Comparison of ENCODE assay signal across 8 cellular contexts in the genomic region with DNA sequence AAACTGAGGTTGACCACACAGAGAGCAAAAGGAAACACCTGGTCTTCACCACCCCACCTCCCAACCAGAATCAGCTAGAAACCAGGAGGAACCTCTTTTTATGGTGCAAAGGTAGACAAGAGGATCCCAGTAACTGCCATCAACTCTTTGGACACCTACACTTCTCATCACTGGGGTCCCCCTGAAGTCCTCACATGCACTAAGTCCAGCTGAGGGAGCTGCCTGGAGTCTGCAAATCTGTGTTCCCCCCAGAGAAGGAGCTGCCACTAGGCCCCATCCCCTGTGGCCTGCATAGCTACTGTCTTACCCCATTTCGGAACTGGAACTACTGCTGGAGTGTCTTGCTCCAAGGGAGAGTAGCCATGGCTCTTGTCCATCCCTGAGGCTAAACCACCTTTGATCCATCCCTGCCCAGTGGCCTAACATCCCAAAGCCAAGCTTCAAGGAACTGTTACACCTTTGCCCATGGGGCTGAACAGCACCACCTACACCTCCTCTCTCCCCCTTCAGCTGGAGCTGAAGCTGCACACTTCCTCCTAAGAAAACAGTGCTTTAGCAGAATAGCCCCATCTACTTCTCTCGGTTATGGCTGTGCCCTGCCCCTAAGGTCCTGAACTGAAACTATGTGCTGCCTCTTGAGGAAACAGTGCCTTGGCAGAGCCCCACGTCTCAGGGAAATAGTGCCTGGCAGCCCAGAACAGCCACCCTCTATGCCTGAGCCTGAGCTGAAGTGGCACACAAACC.
DNase-seq lines count a peak whose midpoint lies in the region; ATAC-seq and TF ChIP-seq lines count a peak whose summit lies in the region.

No MANE protein-coding gene starts in this region.

- peak overlapping the region; percentile 13 for H3K4me3 ChIP-seq in GM12864 (ENCODE audit: low read depth, low read length)

- ATAC-seq in GM19463 (IDR thresholded peaks at IDR 0.05; ENCODE audit: unreplicated experiment) (peak; percentile 64), HG03460 (IDR thresholded peaks at IDR 0.05; ENCODE audit: unreplicated experiment) (peak; percentile 82)
- peak; percentile 68 to 74 for ATAC-seq in activated naive CD4-positive, alpha-beta T cell treated with anti-CD3 and anti-CD28 coated beads, Interleukin-2, amount 50 U/mL, for 72 hours

- DNase-seq in GM12864 (ENCODE audit: low read depth) (peak; percentile 85), nucleus accumbens (lab: John Stamatoyannopoulos, UW) (no peak), NCI-H69 (lab: John Stamatoyannopoulos, UW) (no peak), ACHN (no peak), OCI-M2 (lab: John Stamatoyannopoulos, UW; ENCODE audit: unreplicated experiment) (no peak)
- no peak for DNase-seq in activated naive CD4-positive, alpha-beta T cell treated with anti-CD3 and anti-CD28 coated beads, Interleukin-2, amount 50 U/mL, for 72 hours (ENCODE audit: low spot score in 2 of 2)

- peaks cover 13 to 18% of the 10 kb centered on the region in 2 donors for H3K9me3 Mint-ChIP-seq in activated naive CD4-positive, alpha-beta T cell treated with anti-CD3 and anti-CD28 coated beads, Interleukin-2, amount 50 U/mL, for 72 hours

- in situ Hi-C loops in ACHN (cut with HindIII; ENCODE audit: low pct_ligation_motif_present, low pct_unique_long_range_greater_than_20kb, low sequenced_read_pairs): no loop called here

- H3K36me3 Mint-ChIP-seq in activated naive CD4-positive, alpha-beta T cell treated with anti-CD3 and anti-CD28 coated beads, Interleukin-2, amount 50 U/mL, for 72 hours: peaks cover 13 to 18% of the 10 kb centered on the region in 2 donors

- peak overlapping the region; percentile 63 to 85 for H3K27ac Mint-ChIP-seq in activated naive CD4-positive, alpha-beta T cell treated with anti-CD3 and anti-CD28 coated beads, Interleukin-2, amount 50 U/mL, for 72 hours

- peak; percentile 18 for TF ChIP-seq CTCF in GM12864 (IDR thresholded peaks at IDR 0.05; ENCODE audit: low read depth, low read length, missing control alignments)
